In genomic region chr4:122552898-122553297, GRCh38 we compare ENCODE assay signal across 22 cellular contexts.
"Had no signal": no experiment of that assay in that cellular context is flagged by ENCODE, and none has a peak within 500 bp of the region (broad histone marks: within the 10 kb centered on the region; RNA-seq: fewer than 3 reads in every experiment).

No MANE protein-coding gene starts in this region.

- H3K27me3 Mint-ChIP-seq: progenitor cell of endocrine pancreas, T-helper 17 cell had no signal

- DNase-seq: activated B cell treated with CpG ODN at 0.5 μM for 24 hours; activated CD8-positive, alpha-beta memory T cell treated with anti-CD3 and anti-CD28 coated beads, Interleukin-2, amount 50 U/mL, for 48 hours; amniotic stem cell; cerebellar nuclear complex; esophagus squamous epithelium; head of caudate nucleus; hypothalamus; left ventricle myocardium superior; midbrain; SHP77 treated with DMSO at 0.1 percent for 48 hours; spleen; stimulated activated naive CD4-positive, alpha-beta T cell; substantia nigra; SW 1271; T-helper 17 cell; thyroid gland had no signal

- ATAC-seq: gastroesophageal sphincter; left ventricle myocardium superior; natural killer cell treated with Interleukin-12 subunit alpha and Interleukin-12 subunit beta and Interleukin-15 and Interleukin-18, amount 100 ng/mL, for 72 hours; T-helper 17 cell had no signal

- H3K27ac ChIP-seq: coronary artery, esophagus squamous epithelium, gastroesophageal sphincter, SK-N-MC, spleen, thyroid gland had no signal

- H3K36me3 Mint-ChIP-seq: activated naive CD8-positive, alpha-beta T cell; natural killer cell treated with Interleukin-12 subunit alpha and Interleukin-12 subunit beta and Interleukin-15 and Interleukin-18, amount 100 ng/mL, for 72 hours had no signal

- H3K9me3 ChIP-seq: esophagus squamous epithelium, gastroesophageal sphincter, spleen, thyroid gland had no signal

- H3K27ac Mint-ChIP-seq: activated B cell treated with CpG ODN at 0.5 μM for 24 hours; activated naive CD8-positive, alpha-beta T cell; natural killer cell treated with Interleukin-12 subunit alpha and Interleukin-12 subunit beta and Interleukin-15 and Interleukin-18, amount 100 ng/mL, for 72 hours; progenitor cell of endocrine pancreas; T-helper 17 cell had no signal

- H3K4me3 Mint-ChIP-seq: activated B cell treated with CpG ODN at 0.5 μM for 24 hours; activated naive CD8-positive, alpha-beta T cell; natural killer cell treated with Interleukin-12 subunit alpha and Interleukin-12 subunit beta and Interleukin-15 and Interleukin-18, amount 100 ng/mL, for 72 hours; T-helper 17 cell had no signal

- H3K27me3 ChIP-seq: esophagus squamous epithelium, gastroesophageal sphincter, spleen, thyroid gland had no signal

- H3K9me3 Mint-ChIP-seq: activated B cell treated with CpG ODN at 0.5 μM for 24 hours; natural killer cell treated with Interleukin-12 subunit alpha and Interleukin-12 subunit beta and Interleukin-15 and Interleukin-18, amount 100 ng/mL, for 72 hours had no signal

- H3K36me3 ChIP-seq: esophagus squamous epithelium, gastroesophageal sphincter, spleen, thyroid gland had no signal

- H3K4me1 ChIP-seq: esophagus squamous epithelium, gastroesophageal sphincter, spleen, thyroid gland had no signal

- H3K4me3 ChIP-seq: coronary artery, esophagus squamous epithelium, gastroesophageal sphincter, SK-N-MC, spleen, thyroid gland had no signal

- H3K4me1 Mint-ChIP-seq: activated B cell treated with CpG ODN at 0.5 μM for 24 hours, T-helper 17 cell had no signal
